In the genomic region with DNA sequence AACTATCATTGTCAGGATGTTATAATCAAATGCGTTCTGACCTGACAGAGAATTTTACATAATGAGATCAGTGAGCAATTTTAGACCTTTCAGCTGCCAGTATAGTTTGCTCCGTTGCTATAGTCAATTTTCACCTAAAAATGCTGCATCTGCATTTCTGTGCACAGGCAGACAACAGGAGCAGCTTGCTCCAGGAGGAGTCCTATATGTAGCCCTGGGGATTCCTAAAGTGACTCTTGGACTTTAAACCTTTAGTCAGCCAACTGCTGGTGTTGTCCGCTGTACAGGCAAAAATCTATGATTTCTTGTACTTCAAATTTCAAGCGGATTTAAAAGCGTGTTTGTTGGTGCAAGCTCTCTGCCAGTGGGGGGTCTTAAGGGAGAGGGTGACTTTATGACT, we compare ENCODE assay signal across 29 cellular contexts.
"Had no signal": no experiment of that assay in that cellular context is flagged by ENCODE, and none has a peak within 500 bp of the region (broad histone marks: within the 10 kb centered on the region; RNA-seq: fewer than 3 reads in every experiment).

No MANE protein-coding gene starts in this region.

- H3K27me3 ChIP-seq: neural progenitor cell, neutrophil, ovary, tibial nerve, uterus had no signal

- H3K4me3 ChIP-seq: lower lobe of right lung, neural progenitor cell, ovary, prostate gland, skin epidermis, tibial nerve, uterus had no signal

- H3K27ac Mint-ChIP-seq: immature natural killer cell; natural killer cell; nephron progenitor cell; neural progenitor cell; stimulated activated naive B cell treated with anti-CD40 and anti-IgM and Interleukin-4, amounts not matched to agents 10 μg/mL and 1 μg/mL and 100 μg/mL, for 72 hours; type B pancreatic cell had no signal

- H3K4me2 ChIP-seq: neural progenitor cell had no signal

- H3K9me3 ChIP-seq: lower lobe of right lung, neutrophil, ovary, prostate gland, uterus had no signal

- H3K4me1 Mint-ChIP-seq: immature natural killer cell; natural killer cell; nephron progenitor cell; neural progenitor cell; stimulated activated naive B cell treated with anti-CD40 and anti-IgM and Interleukin-4, amounts not matched to agents 10 μg/mL and 1 μg/mL and 100 μg/mL, for 72 hours had no signal

- H2AFZ ChIP-seq: neural progenitor cell had no signal

- H3K36me3 Mint-ChIP-seq: immature natural killer cell, natural killer cell had no signal

- DNase-seq: head of caudate nucleus; hypothalamus; immature natural killer cell; left ventricle myocardium superior; lower lobe of right lung; mammary epithelial cell; mesenchymal stem cell; natural killer cell; nephron progenitor cell; occipital lobe; ovary; retina; right cardiac atrium; stimulated activated CD4-positive, alpha-beta T cell treated with anti-CD3 and anti-CD28 coated beads, Interleukin-12 subunit alpha, Interleukin-12 subunit beta, amount 100 ng/mL, for 4 hours; stimulated activated CD4-positive, alpha-beta T cell treated with anti-CD3 and anti-CD28 coated beads, Interleukin-15, amount 100 ng/mL, for 24 hours; stimulated activated CD4-positive, alpha-beta T cell treated with anti-CD3 and anti-CD28 coated beads, Interleukin-2, amount 100 ng/mL, for 24 hours; stimulated activated CD4-positive, alpha-beta T cell treated with anti-CD3 and anti-CD28 coated beads, Interleukin-4, amount 100 ng/mL, for 1 hour; stimulated activated naive B cell treated with anti-CD40 and anti-IgM and Interleukin-4, amounts not matched to agents 10 μg/mL and 1 μg/mL and 100 μg/mL, for 72 hours; stimulated activated naive CD8-positive, alpha-beta T cell treated with anti-CD3 and anti-CD28 coated beads, Interleukin-15, Interleukin-2, amounts not matched to agents 100 U/mL and 50 U/mL, for 24 hours; substantia nigra; uterus had no signal

- FAIRE-seq: islet of Langerhans had no signal

- H3K9me3 Mint-ChIP-seq: immature natural killer cell; natural killer cell; nephron progenitor cell; neural progenitor cell; stimulated activated naive B cell treated with anti-CD40 and anti-IgM and Interleukin-4, amounts not matched to agents 10 μg/mL and 1 μg/mL and 100 μg/mL, for 72 hours; type B pancreatic cell had no signal

- H3K4me1 ChIP-seq: lower lobe of right lung, neural progenitor cell, prostate gland, tibial nerve, uterus had no signal

- ATAC-seq: lower lobe of right lung; natural killer cell; right cardiac atrium; sciatic nerve; stimulated activated naive B cell treated with anti-CD40 and anti-IgM and Interleukin-4, amounts not matched to agents 10 μg/mL and 1 μg/mL and 100 μg/mL, for 72 hours; stimulated activated naive CD8-positive, alpha-beta T cell treated with anti-CD3 and anti-CD28 coated beads, Interleukin-15, Interleukin-2, amounts not matched to agents 100 U/mL and 50 U/mL, for 24 hours had no signal

- H3K4me3 Mint-ChIP-seq: immature natural killer cell; natural killer cell; nephron progenitor cell; neural progenitor cell; stimulated activated naive B cell treated with anti-CD40 and anti-IgM and Interleukin-4, amounts not matched to agents 10 μg/mL and 1 μg/mL and 100 μg/mL, for 72 hours; type B pancreatic cell had no signal

- H3K36me3 ChIP-seq: lower lobe of right lung, neural progenitor cell, ovary, prostate gland, uterus had no signal

- H3K27me3 Mint-ChIP-seq: stimulated activated naive B cell treated with anti-CD40 and anti-IgM and Interleukin-4, amounts not matched to agents 10 μg/mL and 1 μg/mL and 100 μg/mL, for 72 hours; type B pancreatic cell had no signal

- H3K27ac ChIP-seq: lower lobe of right lung, neural progenitor cell, neutrophil, ovary, prostate gland, skin epidermis, tibial nerve, uterus had no signal

- H3K9ac ChIP-seq: neural progenitor cell had no signal
